In the genomic region with DNA sequence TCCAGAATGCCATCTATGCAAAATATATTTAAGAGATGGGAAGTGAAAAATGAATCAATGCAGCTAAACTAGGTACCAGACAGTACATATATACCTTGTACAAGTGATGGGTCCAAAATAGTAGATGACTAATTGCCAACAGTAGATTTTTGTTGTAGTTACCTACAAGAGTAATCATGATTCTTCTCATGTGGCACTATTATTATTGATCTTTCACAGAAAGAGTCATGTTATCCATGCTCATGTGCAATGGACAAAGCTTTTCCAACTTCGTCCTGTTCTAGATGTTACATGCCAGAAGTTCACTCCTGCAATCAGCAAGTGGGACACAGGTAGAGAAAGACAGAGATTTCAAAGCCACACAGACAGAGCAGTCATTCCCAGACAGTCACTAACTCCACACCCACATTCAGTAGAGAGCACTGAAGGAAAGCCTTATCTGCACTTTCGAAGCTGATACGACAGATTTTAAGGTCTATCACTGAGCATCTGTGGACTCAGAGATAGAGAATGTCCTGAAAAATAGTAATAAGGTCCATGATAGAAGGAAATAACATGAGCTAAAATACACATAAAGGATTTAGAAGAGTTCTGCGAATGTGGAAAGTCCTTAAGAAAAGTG, we compare ENCODE assay signal across 17 cellular contexts.
DNase-seq lines count a peak whose midpoint lies in the region; ATAC-seq and FAIRE-seq lines count a peak whose summit lies in the region.
"Had no signal": no experiment of that assay in that cellular context is flagged by ENCODE, and none has a peak within 500 bp of the region (broad histone marks: within the 10 kb centered on the region; RNA-seq: fewer than 3 reads in every experiment).

No MANE protein-coding gene starts in this region.

- H3K4me3 ChIP-seq in mucosa of rectum (ENCODE audit: low read length in 2 of 2), result no peak overlapping the region

- H3K36me3 Mint-ChIP-seq in T-helper 2 cell treated with Interferon-gamma antibody and Interleukin-4, amounts not matched to agents 5 μg/mL and 100 μg/mL, for 36 hours (ENCODE audit: low read depth), result peaks cover 8% of the 10 kb centered on the region
- H3K36me3 Mint-ChIP-seq: brain; CD4-positive, CD25-positive, alpha-beta regulatory T cell had no signal

- H3K9ac ChIP-seq in mucosa of rectum (ENCODE audit: low read depth in 1 of 2, low read length in 2 of 2), result no peak overlapping the region
- H3K9ac ChIP-seq: KMS-11 had no signal

- DNase-seq in GM19239 (ENCODE audit: insufficient read length, low spot score) (no peak), DMS 273 (lab: John Stamatoyannopoulos, UW; ENCODE audit: unreplicated experiment) (no peak), DMS 273 treated with DMSO at 0.1 percent for 48 hours (lab: John Stamatoyannopoulos, UW) (no peak)
- no peak for DNase-seq in T-helper 2 cell treated with Interferon-gamma antibody and Interleukin-4, amounts not matched to agents 5 μg/mL and 100 μg/mL, for 36 hours (ENCODE audit: low spot score)
- DNase-seq in activated naive CD4-positive, alpha-beta T cell (lab: John Stamatoyannopoulos, UW), result no peak
- DNase-seq: activated gamma-delta T cell; effector CD8-positive, alpha-beta T cell; GDM1; midbrain; NCI-H1436 treated with DMSO at 0.1 percent for 48 hours; NCI-H524 had no signal

- peak overlapping the region; percentile 87 for H3K27ac Mint-ChIP-seq in T-helper 2 cell treated with Interferon-gamma antibody and Interleukin-4, amounts not matched to agents 5 μg/mL and 100 μg/mL, for 36 hours

- no peaks in the 10 kb centered on the region for H3K27me3 ChIP-seq in mucosa of rectum (ENCODE audit: control insufficient read depth in 2 of 2, insufficient read depth in 2 of 2, low read length in 2 of 2)

- H3K27me3 Mint-ChIP-seq in T-helper 2 cell treated with Interferon-gamma antibody and Interleukin-4, amounts not matched to agents 5 μg/mL and 100 μg/mL, for 36 hours (ENCODE audit: low read depth), result no peaks in the 10 kb centered on the region
- H3K27me3 Mint-ChIP-seq: brain; CD4-positive, CD25-positive, alpha-beta regulatory T cell; stimulated activated naive CD8-positive, alpha-beta T cell treated with anti-CD3 and anti-CD28 coated beads, Interleukin-15, amount 100 ng/mL, for 72 hours had no signal

- peak; percentile 28 for ATAC-seq in HG02763 (IDR thresholded peaks at IDR 0.05; ENCODE audit: unreplicated experiment)

- H3K9me3 ChIP-seq in mucosa of rectum (ENCODE audit: control insufficient read depth in 2 of 2, low read length in 2 of 2), result no peaks in the 10 kb centered on the region

- peaks cover 34% of the 10 kb centered on the region for H3K4me1 Mint-ChIP-seq in T-helper 2 cell treated with Interferon-gamma antibody and Interleukin-4, amounts not matched to agents 5 μg/mL and 100 μg/mL, for 36 hours (ENCODE audit: low read depth)

- peak; percentile 74 for FAIRE-seq in GM19239 (lab: Jason Lieb, UNC)

- H3K4me1 ChIP-seq in mucosa of rectum (ENCODE audit: control insufficient read depth in 2 of 2, insufficient read depth in 2 of 2, low read length in 2 of 2), result peaks cover 5 to 36% of the 10 kb centered on the region in 2 donors

- H3K4me3 Mint-ChIP-seq in T-helper 2 cell treated with Interferon-gamma antibody and Interleukin-4, amounts not matched to agents 5 μg/mL and 100 μg/mL, for 36 hours, result peak overlapping the region; percentile 31
- H3K4me3 Mint-ChIP-seq: brain had no signal

- H3K27ac ChIP-seq in mucosa of rectum (ENCODE audit: low read depth in 2 of 2, low read length in 2 of 2), result peak overlapping the region; percentile 57 to 77
- H3K27ac ChIP-seq: KMS-11 had no signal

- no peaks in the 10 kb centered on the region for H3K36me3 ChIP-seq in mucosa of rectum (ENCODE audit: control insufficient read depth in 2 of 2, insufficient read depth in 2 of 2, low read length in 2 of 2)

- H3K9me3 Mint-ChIP-seq in T-helper 2 cell treated with Interferon-gamma antibody and Interleukin-4, amounts not matched to agents 5 μg/mL and 100 μg/mL, for 36 hours, result peaks cover 14% of the 10 kb centered on the region
